Comparison of ENCODE assay signal across 2 cellular contexts in the genomic region with DNA sequence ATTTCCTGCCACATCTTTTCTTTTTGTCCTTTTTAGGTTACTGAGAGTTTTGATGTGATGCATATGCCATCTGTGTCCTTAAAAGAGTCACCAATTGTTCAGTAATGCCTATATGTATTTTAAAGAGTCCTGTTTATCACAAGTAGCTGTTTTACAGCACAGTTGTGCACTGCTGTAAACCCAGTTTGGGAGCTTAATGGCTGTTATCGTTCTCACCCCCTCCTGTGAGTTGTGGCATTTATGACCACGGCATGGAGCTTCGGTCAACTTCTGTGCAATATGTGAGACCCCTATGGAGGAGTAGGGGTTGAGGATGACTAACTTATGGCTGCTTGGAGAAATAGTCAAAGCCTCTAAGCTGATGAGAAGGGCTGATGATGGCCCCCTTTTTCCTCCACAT.
TF ChIP-seq lines count a peak whose summit lies in the region.

No MANE protein-coding gene starts in this region.

TF ChIP-seq in HEK293, 187 proteins besides CTCF, POLR2A, EP300 and RAD21 (continued from another document):
- TF ChIP-seq, protein P1, sequence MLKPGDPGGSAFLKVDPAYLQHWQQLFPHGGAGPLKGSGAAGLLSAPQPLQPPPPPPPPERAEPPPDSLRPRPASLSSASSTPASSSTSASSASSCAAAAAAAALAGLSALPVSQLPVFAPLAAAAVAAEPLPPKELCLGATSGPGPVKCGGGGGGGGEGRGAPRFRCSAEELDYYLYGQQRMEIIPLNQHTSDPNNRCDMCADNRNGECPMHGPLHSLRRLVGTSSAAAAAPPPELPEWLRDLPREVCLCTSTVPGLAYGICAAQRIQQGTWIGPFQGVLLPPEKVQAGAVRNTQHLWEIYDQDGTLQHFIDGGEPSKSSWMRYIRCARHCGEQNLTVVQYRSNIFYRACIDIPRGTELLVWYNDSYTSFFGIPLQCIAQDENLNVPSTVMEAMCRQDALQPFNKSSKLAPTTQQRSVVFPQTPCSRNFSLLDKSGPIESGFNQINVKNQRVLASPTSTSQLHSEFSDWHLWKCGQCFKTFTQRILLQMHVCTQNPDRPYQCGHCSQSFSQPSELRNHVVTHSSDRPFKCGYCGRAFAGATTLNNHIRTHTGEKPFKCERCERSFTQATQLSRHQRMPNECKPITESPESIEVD (tag by site-specific recombination; IDR thresholded peaks at IDR 0.05): peak; percentile 74
- TF ChIP-seq ZNF341 (tag by site-specific recombination; IDR thresholded peaks at IDR 0.05; ENCODE audit: low read depth) (peak; percentile 43; the same call in 1 of the 2 replicates), ZIC2 (tag by site-specific recombination; IDR thresholded peaks at IDR 0.05) (peak; percentile 92), ZNF843 (tag by site-specific recombination; IDR thresholded peaks at IDR 0.05) (peak; percentile 26; the same call in 1 of the 2 replicates)
- TF ChIP-seq, protein P2, sequence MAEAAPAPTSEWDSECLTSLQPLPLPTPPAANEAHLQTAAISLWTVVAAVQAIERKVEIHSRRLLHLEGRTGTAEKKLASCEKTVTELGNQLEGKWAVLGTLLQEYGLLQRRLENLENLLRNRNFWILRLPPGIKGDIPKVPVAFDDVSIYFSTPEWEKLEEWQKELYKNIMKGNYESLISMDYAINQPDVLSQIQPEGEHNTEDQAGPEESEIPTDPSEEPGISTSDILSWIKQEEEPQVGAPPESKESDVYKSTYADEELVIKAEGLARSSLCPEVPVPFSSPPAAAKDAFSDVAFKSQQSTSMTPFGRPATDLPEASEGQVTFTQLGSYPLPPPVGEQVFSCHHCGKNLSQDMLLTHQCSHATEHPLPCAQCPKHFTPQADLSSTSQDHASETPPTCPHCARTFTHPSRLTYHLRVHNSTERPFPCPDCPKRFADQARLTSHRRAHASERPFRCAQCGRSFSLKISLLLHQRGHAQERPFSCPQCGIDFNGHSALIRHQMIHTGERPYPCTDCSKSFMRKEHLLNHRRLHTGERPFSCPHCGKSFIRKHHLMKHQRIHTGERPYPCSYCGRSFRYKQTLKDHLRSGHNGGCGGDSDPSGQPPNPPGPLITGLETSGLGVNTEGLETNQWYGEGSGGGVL (tag by site-specific recombination; IDR thresholded peaks at IDR 0.05): no peak
TF ChIP-seq in HEK293: peak in this region for 7.

TF ChIP-seq in HepG2, 621 proteins besides CTCF, POLR2A, EP300 and RAD21 (continued from another document):
- TF ChIP-seq, protein P3, sequence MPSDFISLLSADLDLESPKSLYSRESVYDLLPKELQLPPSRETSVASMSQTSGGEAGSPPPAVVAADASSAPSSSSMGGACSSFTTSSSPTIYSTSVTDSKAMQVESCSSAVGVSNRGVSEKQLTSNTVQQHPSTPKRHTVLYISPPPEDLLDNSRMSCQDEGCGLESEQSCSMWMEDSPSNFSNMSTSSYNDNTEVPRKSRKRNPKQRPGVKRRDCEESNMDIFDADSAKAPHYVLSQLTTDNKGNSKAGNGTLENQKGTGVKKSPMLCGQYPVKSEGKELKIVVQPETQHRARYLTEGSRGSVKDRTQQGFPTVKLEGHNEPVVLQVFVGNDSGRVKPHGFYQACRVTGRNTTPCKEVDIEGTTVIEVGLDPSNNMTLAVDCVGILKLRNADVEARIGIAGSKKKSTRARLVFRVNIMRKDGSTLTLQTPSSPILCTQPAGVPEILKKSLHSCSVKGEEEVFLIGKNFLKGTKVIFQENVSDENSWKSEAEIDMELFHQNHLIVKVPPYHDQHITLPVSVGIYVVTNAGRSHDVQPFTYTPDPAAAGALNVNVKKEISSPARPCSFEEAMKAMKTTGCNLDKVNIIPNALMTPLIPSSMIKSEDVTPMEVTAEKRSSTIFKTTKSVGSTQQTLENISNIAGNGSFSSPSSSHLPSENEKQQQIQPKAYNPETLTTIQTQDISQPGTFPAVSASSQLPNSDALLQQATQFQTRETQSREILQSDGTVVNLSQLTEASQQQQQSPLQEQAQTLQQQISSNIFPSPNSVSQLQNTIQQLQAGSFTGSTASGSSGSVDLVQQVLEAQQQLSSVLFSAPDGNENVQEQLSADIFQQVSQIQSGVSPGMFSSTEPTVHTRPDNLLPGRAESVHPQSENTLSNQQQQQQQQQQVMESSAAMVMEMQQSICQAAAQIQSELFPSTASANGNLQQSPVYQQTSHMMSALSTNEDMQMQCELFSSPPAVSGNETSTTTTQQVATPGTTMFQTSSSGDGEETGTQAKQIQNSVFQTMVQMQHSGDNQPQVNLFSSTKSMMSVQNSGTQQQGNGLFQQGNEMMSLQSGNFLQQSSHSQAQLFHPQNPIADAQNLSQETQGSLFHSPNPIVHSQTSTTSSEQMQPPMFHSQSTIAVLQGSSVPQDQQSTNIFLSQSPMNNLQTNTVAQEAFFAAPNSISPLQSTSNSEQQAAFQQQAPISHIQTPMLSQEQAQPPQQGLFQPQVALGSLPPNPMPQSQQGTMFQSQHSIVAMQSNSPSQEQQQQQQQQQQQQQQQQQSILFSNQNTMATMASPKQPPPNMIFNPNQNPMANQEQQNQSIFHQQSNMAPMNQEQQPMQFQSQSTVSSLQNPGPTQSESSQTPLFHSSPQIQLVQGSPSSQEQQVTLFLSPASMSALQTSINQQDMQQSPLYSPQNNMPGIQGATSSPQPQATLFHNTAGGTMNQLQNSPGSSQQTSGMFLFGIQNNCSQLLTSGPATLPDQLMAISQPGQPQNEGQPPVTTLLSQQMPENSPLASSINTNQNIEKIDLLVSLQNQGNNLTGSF (CRISPR knock-in tag; IDR thresholded peaks at IDR 0.05): no peak
- TF ChIP-seq, protein P4, sequence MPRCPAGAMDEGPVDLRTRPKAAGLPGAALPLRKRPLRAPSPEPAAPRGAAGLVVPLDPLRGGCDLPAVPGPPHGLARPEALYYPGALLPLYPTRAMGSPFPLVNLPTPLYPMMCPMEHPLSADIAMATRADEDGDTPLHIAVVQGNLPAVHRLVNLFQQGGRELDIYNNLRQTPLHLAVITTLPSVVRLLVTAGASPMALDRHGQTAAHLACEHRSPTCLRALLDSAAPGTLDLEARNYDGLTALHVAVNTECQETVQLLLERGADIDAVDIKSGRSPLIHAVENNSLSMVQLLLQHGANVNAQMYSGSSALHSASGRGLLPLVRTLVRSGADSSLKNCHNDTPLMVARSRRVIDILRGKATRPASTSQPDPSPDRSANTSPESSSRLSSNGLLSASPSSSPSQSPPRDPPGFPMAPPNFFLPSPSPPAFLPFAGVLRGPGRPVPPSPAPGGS (CRISPR knock-in tag; IDR thresholded peaks at IDR 0.05): no peak
- TF ChIP-seq, protein P5, sequence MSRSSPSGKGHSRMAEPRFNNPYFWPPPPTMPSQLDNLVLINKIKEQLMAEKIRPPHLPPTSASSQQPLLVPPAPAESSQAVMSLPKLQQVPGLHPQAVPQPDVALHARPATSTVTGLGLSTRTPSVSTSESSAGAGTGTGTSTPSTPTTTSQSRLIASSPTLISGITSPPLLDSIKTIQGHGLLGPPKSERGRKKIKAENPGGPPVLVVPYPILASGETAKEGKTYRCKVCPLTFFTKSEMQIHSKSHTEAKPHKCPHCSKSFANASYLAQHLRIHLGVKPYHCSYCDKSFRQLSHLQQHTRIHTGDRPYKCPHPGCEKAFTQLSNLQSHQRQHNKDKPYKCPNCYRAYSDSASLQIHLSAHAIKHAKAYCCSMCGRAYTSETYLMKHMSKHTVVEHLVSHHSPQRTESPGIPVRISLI (CRISPR knock-in tag; IDR thresholded peaks at IDR 0.05; ENCODE audit: borderline replicate concordance): no peak
TF ChIP-seq in HepG2: peak in this region for 0.
